ENCODE assay signal across 1 cellular context in the genomic region with DNA sequence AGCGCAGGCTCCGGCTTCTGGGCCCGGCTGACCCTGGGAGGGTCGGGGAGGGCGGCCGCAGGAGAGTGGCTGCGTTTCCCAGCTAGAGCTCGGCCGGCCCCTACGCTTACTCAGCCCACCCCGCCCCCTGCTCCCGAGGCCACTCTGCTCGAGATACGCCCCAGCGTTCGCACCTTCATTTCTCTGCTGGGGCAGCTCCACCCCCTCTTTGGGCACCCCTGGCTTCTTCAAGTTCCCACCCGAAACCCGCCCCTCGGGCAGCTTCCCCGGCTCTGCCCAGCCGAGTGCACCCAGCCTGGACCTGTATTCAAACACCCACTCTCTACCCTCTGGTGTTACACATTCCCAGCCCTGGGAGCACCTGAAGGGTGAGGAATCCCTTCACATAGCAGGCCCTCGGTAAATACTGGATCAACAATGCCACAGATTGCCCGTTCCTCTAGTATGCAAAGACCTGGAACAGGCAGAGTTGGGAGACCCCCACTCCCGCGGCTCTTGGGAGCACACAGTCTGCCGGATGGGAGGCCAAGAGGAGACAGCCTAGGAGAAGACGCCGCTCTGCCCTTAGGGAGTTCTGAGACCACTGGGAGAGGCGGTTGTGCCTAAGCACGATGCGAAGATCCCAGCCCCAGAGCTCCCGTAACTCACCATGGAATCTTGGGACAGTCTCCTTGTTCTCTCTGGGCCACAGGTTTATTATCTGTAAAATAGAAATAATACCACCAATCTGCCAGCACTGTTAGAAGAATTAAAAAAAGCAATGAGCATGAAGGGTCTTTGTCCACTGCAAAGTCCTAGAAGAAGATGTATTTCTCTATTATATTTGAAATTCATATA.
TF ChIP-seq lines count a peak whose summit lies in the region.

No MANE protein-coding gene starts in this region.

TF ChIP-seq in GM23338, 12 proteins besides CTCF, POLR2A, EP300 and RAD21 (continued from another document):
- TF ChIP-seq, protein P1, sequence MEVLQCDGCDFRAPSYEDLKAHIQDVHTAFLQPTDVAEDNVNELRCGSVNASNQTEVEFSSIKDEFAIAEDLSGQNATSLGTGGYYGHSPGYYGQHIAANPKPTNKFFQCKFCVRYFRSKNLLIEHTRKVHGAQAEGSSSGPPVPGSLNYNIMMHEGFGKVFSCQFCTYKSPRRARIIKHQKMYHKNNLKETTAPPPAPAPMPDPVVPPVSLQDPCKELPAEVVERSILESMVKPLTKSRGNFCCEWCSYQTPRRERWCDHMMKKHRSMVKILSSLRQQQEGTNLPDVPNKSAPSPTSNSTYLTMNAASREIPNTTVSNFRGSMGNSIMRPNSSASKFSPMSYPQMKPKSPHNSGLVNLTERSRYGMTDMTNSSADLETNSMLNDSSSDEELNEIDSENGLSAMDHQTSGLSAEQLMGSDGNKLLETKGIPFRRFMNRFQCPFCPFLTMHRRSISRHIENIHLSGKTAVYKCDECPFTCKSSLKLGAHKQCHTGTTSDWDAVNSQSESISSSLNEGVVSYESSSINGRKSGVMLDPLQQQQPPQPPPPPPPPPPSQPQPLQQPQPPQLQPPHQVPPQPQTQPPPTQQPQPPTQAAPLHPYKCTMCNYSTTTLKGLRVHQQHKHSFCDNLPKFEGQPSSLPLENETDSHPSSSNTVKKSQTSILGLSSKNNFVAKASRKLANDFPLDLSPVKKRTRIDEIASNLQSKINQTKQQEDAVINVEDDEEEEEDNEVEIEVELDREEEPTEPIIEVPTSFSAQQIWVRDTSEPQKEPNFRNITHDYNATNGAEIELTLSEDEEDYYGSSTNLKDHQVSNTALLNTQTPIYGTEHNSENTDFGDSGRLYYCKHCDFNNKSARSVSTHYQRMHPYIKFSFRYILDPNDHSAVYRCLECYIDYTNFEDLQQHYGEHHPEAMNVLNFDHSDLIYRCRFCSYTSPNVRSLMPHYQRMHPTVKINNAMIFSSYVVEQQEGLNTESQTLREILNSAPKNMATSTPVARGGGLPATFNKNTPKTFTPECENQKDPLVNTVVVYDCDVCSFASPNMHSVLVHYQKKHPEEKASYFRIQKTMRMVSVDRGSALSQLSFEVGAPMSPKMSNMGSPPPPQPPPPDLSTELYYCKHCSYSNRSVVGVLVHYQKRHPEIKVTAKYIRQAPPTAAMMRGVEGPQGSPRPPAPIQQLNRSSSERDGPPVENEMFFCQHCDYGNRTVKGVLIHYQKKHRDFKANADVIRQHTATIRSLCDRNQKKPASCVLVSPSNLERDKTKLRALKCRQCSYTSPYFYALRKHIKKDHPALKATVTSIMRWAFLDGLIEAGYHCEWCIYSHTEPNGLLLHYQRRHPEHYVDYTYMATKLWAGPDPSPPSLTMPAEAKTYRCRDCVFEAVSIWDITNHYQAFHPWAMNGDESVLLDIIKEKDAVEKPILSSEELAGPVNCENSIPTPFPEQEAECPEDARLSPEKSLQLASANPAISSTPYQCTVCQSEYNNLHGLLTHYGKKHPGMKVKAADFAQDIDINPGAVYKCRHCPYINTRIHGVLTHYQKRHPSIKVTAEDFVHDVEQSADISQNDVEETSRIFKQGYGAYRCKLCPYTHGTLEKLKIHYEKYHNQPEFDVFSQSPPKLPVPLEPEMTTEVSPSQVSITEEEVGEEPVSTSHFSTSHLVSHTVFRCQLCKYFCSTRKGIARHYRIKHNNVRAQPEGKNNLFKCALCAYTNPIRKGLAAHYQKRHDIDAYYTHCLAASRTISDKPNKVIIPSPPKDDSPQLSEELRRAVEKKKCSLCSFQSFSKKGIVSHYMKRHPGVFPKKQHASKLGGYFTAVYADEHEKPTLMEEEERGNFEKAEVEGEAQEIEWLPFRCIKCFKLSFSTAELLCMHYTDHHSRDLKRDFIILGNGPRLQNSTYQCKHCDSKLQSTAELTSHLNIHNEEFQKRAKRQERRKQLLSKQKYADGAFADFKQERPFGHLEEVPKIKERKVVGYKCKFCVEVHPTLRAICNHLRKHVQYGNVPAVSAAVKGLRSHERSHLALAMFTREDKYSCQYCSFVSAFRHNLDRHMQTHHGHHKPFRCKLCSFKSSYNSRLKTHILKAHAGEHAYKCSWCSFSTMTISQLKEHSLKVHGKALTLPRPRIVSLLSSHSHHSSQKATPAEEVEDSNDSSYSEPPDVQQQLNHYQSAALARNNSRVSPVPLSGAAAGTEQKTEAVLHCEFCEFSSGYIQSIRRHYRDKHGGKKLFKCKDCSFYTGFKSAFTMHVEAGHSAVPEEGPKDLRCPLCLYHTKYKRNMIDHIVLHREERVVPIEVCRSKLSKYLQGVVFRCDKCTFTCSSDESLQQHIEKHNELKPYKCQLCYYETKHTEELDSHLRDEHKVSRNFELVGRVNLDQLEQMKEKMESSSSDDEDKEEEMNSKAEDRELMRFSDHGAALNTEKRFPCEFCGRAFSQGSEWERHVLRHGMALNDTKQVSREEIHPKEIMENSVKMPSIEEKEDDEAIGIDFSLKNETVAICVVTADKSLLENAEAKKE (CRISPR knock-in tag; IDR thresholded peaks at IDR 0.05), result no peak
- TF ChIP-seq POLR2AphosphoS5 (IDR thresholded peaks at IDR 0.05; ENCODE audit: low read depth), result no peak
- no peak for TF ChIP-seq EZH2 (IDR thresholded peaks at IDR 0.05; ENCODE audit: low read depth, unreplicated experiment)
